ENCODE assay signal across 24 cellular contexts in genomic region chr4:144818136-144818535, GRCh38.
"Had no signal": no experiment of that assay in that cellular context is flagged by ENCODE, and none has a peak within 500 bp of the region (broad histone marks: within the 10 kb centered on the region; RNA-seq: fewer than 3 reads in every experiment).

No MANE protein-coding gene starts in this region.

- H3K36me3 Mint-ChIP-seq: naive thymus-derived CD4-positive, alpha-beta T cell; stimulated activated naive B cell treated with anti-CD40 and anti-IgM and Interleukin-4, amounts not matched to agents 10 μg/mL and 1 μg/mL and 100 μg/mL, for 72 hours had no signal

- H3K9ac ChIP-seq: parathyroid adenoma had no signal

- H3K4me1 Mint-ChIP-seq: nephron progenitor cell; stimulated activated naive B cell treated with anti-CD40 and anti-IgM and Interleukin-4, amounts not matched to agents 10 μg/mL and 1 μg/mL and 100 μg/mL, for 72 hours; stimulated activated naive CD8-positive, alpha-beta T cell treated with anti-CD3 and anti-CD28 coated beads, Interleukin-15, amount 100 ng/mL, for 72 hours had no signal

- H3K27me3 ChIP-seq: dorsolateral prefrontal cortex, esophagus squamous epithelium, gastroesophageal sphincter, right lobe of liver, transverse colon had no signal

- DNase-seq: cortex of kidney; dorsolateral prefrontal cortex; effector CD8-positive, alpha-beta T cell; esophagus squamous epithelium; foreskin fibroblast; glutamatergic neuron; islet precursor cell; left cardiac atrium; left ventricle myocardium superior; mesendoderm; naive thymus-derived CD4-positive, alpha-beta T cell; nephron progenitor cell; retina; right lobe of liver; stimulated activated CD4-positive, alpha-beta T cell treated with anti-CD3 and anti-CD28 coated beads, Interleukin-4, amount 100 ng/mL, for 24 hours; stimulated activated naive B cell treated with anti-CD40 and anti-IgM and Interleukin-4, amounts not matched to agents 10 μg/mL and 1 μg/mL and 100 μg/mL, for 72 hours; stimulated activated naive CD8-positive, alpha-beta T cell treated with anti-CD3 and anti-CD28 coated beads, Interleukin-15, amount 100 ng/mL, for 72 hours; substantia nigra; transverse colon had no signal

- H3K79me2 ChIP-seq: parathyroid adenoma had no signal

- H3K4me3 ChIP-seq: dorsolateral prefrontal cortex, esophagus squamous epithelium, gastroesophageal sphincter, lung, prostate gland, right lobe of liver, thoracic aorta, transverse colon had no signal

- H3K9me3 ChIP-seq: esophagus squamous epithelium, prostate gland, right lobe of liver, thoracic aorta, transverse colon had no signal

- H3K27ac Mint-ChIP-seq: naive thymus-derived CD4-positive, alpha-beta T cell; nephron progenitor cell; stimulated activated naive B cell treated with anti-CD40 and anti-IgM and Interleukin-4, amounts not matched to agents 10 μg/mL and 1 μg/mL and 100 μg/mL, for 72 hours; stimulated activated naive CD8-positive, alpha-beta T cell treated with anti-CD3 and anti-CD28 coated beads, Interleukin-15, amount 100 ng/mL, for 72 hours had no signal

- H3K36me3 ChIP-seq: esophagus squamous epithelium, gastroesophageal sphincter, prostate gland, right lobe of liver, thoracic aorta, transverse colon had no signal

- H3K4me1 ChIP-seq: esophagus squamous epithelium, gastroesophageal sphincter, parathyroid adenoma, prostate gland, right lobe of liver, transverse colon had no signal

- H3K27ac ChIP-seq: dorsolateral prefrontal cortex, esophagus squamous epithelium, gastroesophageal sphincter, parathyroid adenoma, prostate gland, right lobe of liver, thoracic aorta, transverse colon had no signal

- H3K27me3 Mint-ChIP-seq: naive thymus-derived CD4-positive, alpha-beta T cell; stimulated activated naive CD8-positive, alpha-beta T cell treated with anti-CD3 and anti-CD28 coated beads, Interleukin-15, amount 100 ng/mL, for 72 hours had no signal

- H3K4me3 Mint-ChIP-seq: naive thymus-derived CD4-positive, alpha-beta T cell; nephron progenitor cell; stimulated activated naive B cell treated with anti-CD40 and anti-IgM and Interleukin-4, amounts not matched to agents 10 μg/mL and 1 μg/mL and 100 μg/mL, for 72 hours; stimulated activated naive CD8-positive, alpha-beta T cell treated with anti-CD3 and anti-CD28 coated beads, Interleukin-15, amount 100 ng/mL, for 72 hours had no signal

- H2AFZ ChIP-seq: parathyroid adenoma had no signal
